ENCODE assay signal across 12 cellular contexts in the genomic region with DNA sequence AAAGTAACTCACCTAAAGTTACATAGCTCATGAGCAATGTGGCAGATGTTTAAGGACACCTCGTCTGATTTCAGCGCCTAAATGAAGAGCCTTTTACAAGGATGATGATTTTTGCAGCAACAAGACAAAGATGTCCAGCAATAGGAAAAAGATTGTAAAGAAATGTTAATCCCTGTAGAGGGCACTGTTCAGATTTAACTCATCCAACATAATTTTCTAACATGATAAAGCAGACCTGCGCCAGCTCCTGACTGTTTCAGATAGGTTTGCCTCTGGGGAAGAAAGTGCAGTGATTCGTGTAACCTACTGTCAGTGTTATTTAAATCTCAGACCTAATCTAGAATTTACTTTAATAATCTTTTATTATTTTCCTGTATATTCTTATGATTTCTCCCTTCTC.
DNase-seq lines count a peak whose midpoint lies in the region; ATAC-seq and TF ChIP-seq lines count a peak whose summit lies in the region.
"Had no signal": no experiment of that assay in that cellular context is flagged by ENCODE, and none has a peak within 500 bp of the region (broad histone marks: within the 10 kb centered on the region; RNA-seq: fewer than 3 reads in every experiment).

No MANE protein-coding gene starts in this region.

- H3K79me2 ChIP-seq in OCI-LY7 (ENCODE audit: insufficient read depth, low read depth, low read length): no peaks in the 10 kb centered on the region

- 64 to 80% (median 74%) methylated on average over 4 of the region's 4 CpGs for whole genome bisulfite sequencing in heart left ventricle, 4 donors

- POLR2A ChIA-PET in OCI-LY7 (lab: Charles Lee) (interaction anchor here (0.9 kb wide), 1 partner anchor 216 kb away, joined by 3 read pairs; no protein-coding TSS in a partner anchor), WTC11 (lab: Charles Lee) (no interaction called here)

- H3K36me3 ChIP-seq in heart left ventricle: no peaks in the 10 kb centered on the region
- no peaks in the 10 kb centered on the region for H3K36me3 ChIP-seq in OCI-LY7 (ENCODE audit: insufficient read depth, low read length)
- H3K36me3 ChIP-seq in gastrocnemius medialis: no peaks in the 10 kb centered on the region

- H3K27ac Mint-ChIP-seq in type B pancreatic cell (no peak overlapping the region), WTC11 (no peak overlapping the region)
- H3K27ac Mint-ChIP-seq: activated CD4-positive, alpha-beta memory T cell treated with anti-CD3 and anti-CD28 coated beads, Interleukin-2, amount 10 ng/mL, durations not matched to agents 7 days and 5 days; CD4-positive, CD25-positive, alpha-beta regulatory T cell; nephron progenitor cell had no signal

- H3K9me3 Mint-ChIP-seq in type B pancreatic cell (peaks cover 4% of the 10 kb centered on the region), WTC11 (no peaks in the 10 kb centered on the region)
- H3K9me3 Mint-ChIP-seq: activated CD4-positive, alpha-beta memory T cell treated with anti-CD3 and anti-CD28 coated beads, Interleukin-2, amount 10 ng/mL, durations not matched to agents 7 days and 5 days had no signal

- H3K27me3 Mint-ChIP-seq in type B pancreatic cell (no peaks in the 10 kb centered on the region), WTC11 (ENCODE audit: low read depth) (no peaks in the 10 kb centered on the region)
- H3K27me3 Mint-ChIP-seq: CD4-positive, CD25-positive, alpha-beta regulatory T cell had no signal

- CTCF ChIA-PET in OCI-LY7 (lab: Charles Lee; ENCODE audit: unreplicated experiment): interaction anchor here (1.4 kb wide), 1 partner anchor 16 kb away, joined by 4 read pairs; no protein-coding TSS in a partner anchor
- CTCF ChIA-PET in WTC11 (lab: Charles Lee): no interaction called here

- TF ChIP-seq POLR2A in heart left ventricle (IDR thresholded peaks at IDR 0.05): no peak
- TF ChIP-seq POLR2A in gastrocnemius medialis (IDR thresholded peaks at IDR 0.05): no peak

- no peaks in the 10 kb centered on the region for H3K27me3 ChIP-seq in heart left ventricle
- H3K27me3 ChIP-seq in gastrocnemius medialis: no peaks in the 10 kb centered on the region

- H3K36me3 Mint-ChIP-seq in type B pancreatic cell (peaks cover 4% of the 10 kb centered on the region), WTC11 (no peaks in the 10 kb centered on the region)
- H3K36me3 Mint-ChIP-seq: CD4-positive, CD25-positive, alpha-beta regulatory T cell had no signal

- H3K4me1 ChIP-seq in heart left ventricle: no peaks in the 10 kb centered on the region
- peaks cover 4% of the 10 kb centered on the region for H3K4me1 ChIP-seq in OCI-LY7 (ENCODE audit: insufficient read depth, low read length, poor library complexity, severe bottlenecking)
- no peaks in the 10 kb centered on the region for H3K4me1 ChIP-seq in gastrocnemius medialis

- H3K4me2 ChIP-seq in OCI-LY7 (ENCODE audit: low read length): no peak overlapping the region

- ATAC-seq in heart left ventricle: no peak
- no peak for ATAC-seq in Right ventricle myocardium superior (ENCODE audit: poor library complexity)
- no peak for ATAC-seq in gastrocnemius medialis
- ATAC-seq in WTC11: no peak
- no peak for ATAC-seq in GM19452 (IDR thresholded peaks at IDR 0.05; ENCODE audit: unreplicated experiment)

- H3K4me3 ChIP-seq in heart left ventricle (no peak overlapping the region), OCI-LY7 (ENCODE audit: low read depth, low read length, poor library complexity, severe bottlenecking) (no peak overlapping the region), fibroblast of pulmonary artery (replicated peaks; ENCODE audit: low read depth, low read length) (no peak overlapping the region), gastrocnemius medialis (no peak overlapping the region)

- no TSS peak for BruUV-seq in OCI-LY7 (replicated peaks; lab: Mats Ljungman, UMichigan)

- in situ Hi-C loops in gastrocnemius medialis (cut with MboI; ENCODE audit: low sequenced_read_pairs in 4 of 4): no loop called here

- H4K20me1 ChIP-seq in OCI-LY7 (ENCODE audit: insufficient read depth, low read length): no peaks in the 10 kb centered on the region

- TF ChIP-seq CTCF in heart left ventricle (IDR thresholded peaks at IDR 0.05) (peak in 7 of 12 donors; percentile 14 to 45 (median 36)), OCI-LY7 (conservative IDR thresholded peaks at IDR 0.05; ENCODE audit: low read length) (peak; percentile 80), fibroblast of pulmonary artery (IDR thresholded peaks at IDR 0.05; ENCODE audit: low read length, missing control alignments) (no peak), type B pancreatic cell (conservative IDR thresholded peaks at IDR 0.05) (peak; percentile 59), gastrocnemius medialis (IDR thresholded peaks at IDR 0.05 in 4 of 5, conservative IDR thresholded peaks at IDR 0.05 in 1 of 5) (no peak), WTC11 (IDR thresholded peaks at IDR 0.05) (no peak)

- intact Hi-C loops in heart left ventricle (cut with DNase I): loop anchor here in 4 of 10 donors (5.0 to 10.0 kb wide), 3 partner anchors 501 to 509 kb away; no protein-coding TSS in a partner anchor
- intact Hi-C loops in Right ventricle myocardium superior (cut with DNase I): no loop called here
- intact Hi-C loops in OCI-LY7 (cut with micrococcal nuclease; ENCODE audit: unreplicated experiment): loop anchor here (1.0 to 10.0 kb wide), 3 partner anchors 231 to 505 kb away; no protein-coding TSS in a partner anchor
- intact Hi-C loops in gastrocnemius medialis (cut with DNase I; ENCODE audit: low total_unique reads): loop anchor here (5.0 kb wide), 1 partner anchor 504 kb away; no protein-coding TSS in a partner anchor

- no peaks in the 10 kb centered on the region for H3K9me2 ChIP-seq in OCI-LY7 (ENCODE audit: insufficient read depth, low read length)

- H3K4me3 Mint-ChIP-seq in type B pancreatic cell (no peak overlapping the region), WTC11 (no peak overlapping the region)
- H3K4me3 Mint-ChIP-seq: activated CD4-positive, alpha-beta memory T cell treated with anti-CD3 and anti-CD28 coated beads, Interleukin-2, amount 10 ng/mL, durations not matched to agents 7 days and 5 days; nephron progenitor cell had no signal

- H3K4me1 Mint-ChIP-seq in type B pancreatic cell (ENCODE audit: unreplicated experiment) (peaks cover 4% of the 10 kb centered on the region), WTC11 (peaks cover 4% of the 10 kb centered on the region; the same call in 1 of the 2 replicates)
- H3K4me1 Mint-ChIP-seq: activated CD4-positive, alpha-beta memory T cell treated with anti-CD3 and anti-CD28 coated beads, Interleukin-2, amount 10 ng/mL, durations not matched to agents 7 days and 5 days; CD4-positive, CD25-positive, alpha-beta regulatory T cell; nephron progenitor cell had no signal

- H3K27ac ChIP-seq in heart left ventricle (no peak overlapping the region), OCI-LY7 (ENCODE audit: low read depth, low read length, poor library complexity, severe bottlenecking) (no peak overlapping the region), gastrocnemius medialis (no peak overlapping the region)

- H3K9me3 ChIP-seq in heart left ventricle: peaks cover 0 to 10% (median 0%) of the 10 kb centered on the region in 12 donors
- no peaks in the 10 kb centered on the region for H3K9me3 ChIP-seq in OCI-LY7 (ENCODE audit: low read length)
- H3K9me3 ChIP-seq in gastrocnemius medialis: no peaks in the 10 kb centered on the region

- H2AFZ ChIP-seq in OCI-LY7 (ENCODE audit: low read length): no peak overlapping the region

- DNase-seq in heart left ventricle: no peak
- DNase-seq in Right ventricle myocardium superior: no peak
- DNase-seq in OCI-LY7 (ENCODE audit: low spot score): peak; percentile 70
- peak; percentile 8 for DNase-seq in fibroblast of pulmonary artery (ENCODE audit: low read depth)
- no peak for DNase-seq in type B pancreatic cell (ENCODE audit: extremely low spot score, unreplicated experiment)
- DNase-seq in gastrocnemius medialis: no peak
- DNase-seq in WTC11 (ENCODE audit: low spot score): no peak
- DNase-seq: activated CD4-positive, alpha-beta memory T cell treated with anti-CD3 and anti-CD28 coated beads, Interleukin-2, amount 10 ng/mL, durations not matched to agents 7 days and 5 days; CD4-positive, CD25-positive, alpha-beta regulatory T cell; nephron progenitor cell; stimulated activated naive CD4-positive, alpha-beta T cell treated with Interleukin-2 at 50 U/mL for 16 hours had no signal

TF ChIP-seq in WTC11, 78 proteins besides CTCF, POLR2A, EP300 and RAD21 (continues in another document):
- TF ChIP-seq, protein P1, sequence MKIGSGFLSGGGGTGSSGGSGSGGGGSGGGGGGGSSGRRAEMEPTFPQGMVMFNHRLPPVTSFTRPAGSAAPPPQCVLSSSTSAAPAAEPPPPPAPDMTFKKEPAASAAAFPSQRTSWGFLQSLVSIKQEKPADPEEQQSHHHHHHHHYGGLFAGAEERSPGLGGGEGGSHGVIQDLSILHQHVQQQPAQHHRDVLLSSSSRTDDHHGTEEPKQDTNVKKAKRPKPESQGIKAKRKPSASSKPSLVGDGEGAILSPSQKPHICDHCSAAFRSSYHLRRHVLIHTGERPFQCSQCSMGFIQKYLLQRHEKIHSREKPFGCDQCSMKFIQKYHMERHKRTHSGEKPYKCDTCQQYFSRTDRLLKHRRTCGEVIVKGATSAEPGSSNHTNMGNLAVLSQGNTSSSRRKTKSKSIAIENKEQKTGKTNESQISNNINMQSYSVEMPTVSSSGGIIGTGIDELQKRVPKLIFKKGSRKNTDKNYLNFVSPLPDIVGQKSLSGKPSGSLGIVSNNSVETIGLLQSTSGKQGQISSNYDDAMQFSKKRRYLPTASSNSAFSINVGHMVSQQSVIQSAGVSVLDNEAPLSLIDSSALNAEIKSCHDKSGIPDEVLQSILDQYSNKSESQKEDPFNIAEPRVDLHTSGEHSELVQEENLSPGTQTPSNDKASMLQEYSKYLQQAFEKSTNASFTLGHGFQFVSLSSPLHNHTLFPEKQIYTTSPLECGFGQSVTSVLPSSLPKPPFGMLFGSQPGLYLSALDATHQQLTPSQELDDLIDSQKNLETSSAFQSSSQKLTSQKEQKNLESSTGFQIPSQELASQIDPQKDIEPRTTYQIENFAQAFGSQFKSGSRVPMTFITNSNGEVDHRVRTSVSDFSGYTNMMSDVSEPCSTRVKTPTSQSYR (CRISPR knock-in tag; IDR thresholded peaks at IDR 0.05): no peak
- TF ChIP-seq, protein P2, sequence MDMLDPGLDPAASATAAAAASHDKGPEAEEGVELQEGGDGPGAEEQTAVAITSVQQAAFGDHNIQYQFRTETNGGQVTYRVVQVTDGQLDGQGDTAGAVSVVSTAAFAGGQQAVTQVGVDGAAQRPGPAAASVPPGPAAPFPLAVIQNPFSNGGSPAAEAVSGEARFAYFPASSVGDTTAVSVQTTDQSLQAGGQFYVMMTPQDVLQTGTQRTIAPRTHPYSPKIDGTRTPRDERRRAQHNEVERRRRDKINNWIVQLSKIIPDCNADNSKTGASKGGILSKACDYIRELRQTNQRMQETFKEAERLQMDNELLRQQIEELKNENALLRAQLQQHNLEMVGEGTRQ (CRISPR knock-in tag; IDR thresholded peaks at IDR 0.05): no peak
- TF ChIP-seq, protein P3, sequence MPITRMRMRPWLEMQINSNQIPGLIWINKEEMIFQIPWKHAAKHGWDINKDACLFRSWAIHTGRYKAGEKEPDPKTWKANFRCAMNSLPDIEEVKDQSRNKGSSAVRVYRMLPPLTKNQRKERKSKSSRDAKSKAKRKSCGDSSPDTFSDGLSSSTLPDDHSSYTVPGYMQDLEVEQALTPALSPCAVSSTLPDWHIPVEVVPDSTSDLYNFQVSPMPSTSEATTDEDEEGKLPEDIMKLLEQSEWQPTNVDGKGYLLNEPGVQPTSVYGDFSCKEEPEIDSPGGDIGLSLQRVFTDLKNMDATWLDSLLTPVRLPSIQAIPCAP (CRISPR knock-in tag; IDR thresholded peaks at IDR 0.05): no peak

Comparison
In these comparisons a context has a peak if more than half of its experiments do, and no peak if none do; other contexts are left out.
1. DNase-seq: peak in OCI-LY7 (single experiment) and fibroblast of pulmonary artery (single experiment); none in heart left ventricle (0 of 5), Right ventricle myocardium superior (single experiment), type B pancreatic cell (single experiment), gastrocnemius medialis (0 of 2) and WTC11 (single experiment).
2. CTCF ChIP-seq: peak in heart left ventricle (7 of 12), OCI-LY7 (single experiment) and type B pancreatic cell (single experiment); none in fibroblast of pulmonary artery (single experiment), gastrocnemius medialis (0 of 5) and WTC11 (single experiment).